Comparison of ENCODE assay signal across 31 cellular contexts in genomic region chr9:99305124-99305523, GRCh38.
"Had no signal": no experiment of that assay in that cellular context is flagged by ENCODE, and none has a peak within 500 bp of the region (broad histone marks: within the 10 kb centered on the region; RNA-seq: fewer than 3 reads in every experiment).

No MANE protein-coding gene starts in this region.

- H3K27ac ChIP-seq: adrenal gland, body of pancreas, brain microvascular endothelial cell, breast epithelium, VCaP had no signal

- H3K4me1 ChIP-seq: adrenal gland, body of pancreas, breast epithelium had no signal

- H3K4me3 ChIP-seq: adrenal gland, body of pancreas, breast epithelium had no signal

- H3K27me3 ChIP-seq: adrenal gland, body of pancreas, brain microvascular endothelial cell, breast epithelium had no signal

- H3K36me3 ChIP-seq: adrenal gland, brain microvascular endothelial cell, breast epithelium had no signal

- H3K9me3 ChIP-seq: adrenal gland, body of pancreas, breast epithelium had no signal

- DNase-seq: activated B cell treated with CpG ODN at 0.5 μM for 24 hours; activated CD4-positive, alpha-beta memory T cell treated with anti-CD3 and anti-CD28 coated beads for 36 hours; activated CD4-positive, alpha-beta T cell treated with anti-CD3 and anti-CD28 coated beads for 4 hours; activated CD4-positive, alpha-beta T cell treated with anti-CD3 and anti-CD28 coated beads, Interleukin-2, amount 50 U/mL, for 1 hour; activated CD4-positive, alpha-beta T cell treated with anti-CD3 and anti-CD28 coated beads, Interleukin-2, amount 50 U/mL, for 4 hours; activated CD4-positive, CD25-positive, alpha-beta regulatory T cell treated with anti-CD3 and anti-CD28 coated beads, Interleukin-2, amount 50 U/mL, for 72 hours; activated CD8-positive, alpha-beta memory T cell treated with anti-CD3 and anti-CD28 coated beads, Interleukin-2, amount 50 U/mL, for 4 hours; activated CD8-positive, alpha-beta T cell treated with anti-CD3 and anti-CD28 coated beads for 36 hours; activated effector memory CD4-positive, alpha-beta T cell treated with anti-CD3 and anti-CD28 coated beads, Interleukin-2, amount 50 U/mL, for 16 hours; activated gamma-delta T cell treated with Interleukin-2 at 50 U/mL for 16 hours; activated naive CD4-positive, alpha-beta T cell; activated naive CD4-positive, alpha-beta T cell treated with anti-CD3 and anti-CD28 coated beads for 36 hours; activated naive CD4-positive, alpha-beta T cell treated with anti-CD3 and anti-CD28 coated beads, Interleukin-2, amount 50 U/mL, for 16 hours; activated naive CD8-positive, alpha-beta T cell treated with anti-CD3 and anti-CD28 coated beads for 36 hours; activated T-cell treated with anti-CD3 and anti-CD28 coated beads for 4 hours; activated T-cell treated with anti-CD3 and anti-CD28 coated beads, Interleukin-2, amount 50 U/mL, for 1 hour; activated T-cell treated with anti-CD3 and anti-CD28 coated beads, Interleukin-2, amount 50 U/mL, for 4 hours; activated T-cell treated with anti-CD3 and anti-CD28 coated beads, Interleukin-2, amount 50 U/mL, for 72 hours; adrenal gland; amniotic stem cell; aorta; body of pancreas; brain microvascular endothelial cell; central memory CD4-positive, alpha-beta T cell; T-helper 1 cell; T-helper 2 cell; T-helper 9 cell had no signal

- ATAC-seq: activated CD8-positive, alpha-beta T cell treated with anti-CD3 and anti-CD28 coated beads for 36 hours; activated naive CD4-positive, alpha-beta T cell treated with anti-CD3 and anti-CD28 coated beads, Interleukin-2, amount 50 U/mL, for 72 hours; activated T-cell treated with anti-CD3 and anti-CD28 coated beads, Interleukin-2, amount 50 U/mL, for 4 hours; activated T-cell treated with anti-CD3 and anti-CD28 coated beads, Interleukin-2, amount 50 U/mL, for 72 hours; activated T-helper 17 cell treated with anti-CD3 and anti-CD28 coated beads, Interleukin-2, amount 50 U/mL, for 72 hours; body of pancreas had no signal
